Comparison of ENCODE assay signal across 38 cellular contexts in the genomic region with DNA sequence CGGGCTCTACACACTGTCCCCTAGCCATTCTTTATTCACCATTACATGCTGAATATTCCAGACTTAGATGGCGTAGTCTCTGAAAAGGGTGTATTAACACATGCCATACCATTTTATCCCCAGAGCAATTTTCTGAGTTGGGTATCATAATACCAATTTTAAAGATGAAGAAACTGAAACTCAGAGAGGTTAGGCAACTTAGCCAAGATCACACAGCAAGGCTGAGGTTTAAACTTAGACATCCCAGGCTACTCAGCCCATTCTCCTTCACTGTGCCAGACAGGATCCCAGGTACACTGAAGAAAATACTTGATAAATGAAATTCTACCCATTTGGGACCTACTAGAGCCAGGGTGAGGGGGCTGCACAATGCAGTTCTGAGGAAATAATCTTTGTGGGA.
"Had no signal": no experiment of that assay in that cellular context is flagged by ENCODE, and none has a peak within 500 bp of the region (broad histone marks: within the 10 kb centered on the region; RNA-seq: fewer than 3 reads in every experiment).

No MANE protein-coding gene starts in this region.

- H3K4me1 ChIP-seq: adrenal gland, ascending aorta, body of pancreas, breast epithelium had no signal

- H3K9me3 ChIP-seq: adrenal gland, ascending aorta, body of pancreas, breast epithelium had no signal

- H3K27ac ChIP-seq: adrenal gland, ascending aorta, body of pancreas, brain microvascular endothelial cell, breast epithelium, cardiac muscle cell had no signal

- H3K27me3 Mint-ChIP-seq: activated naive CD4-positive, alpha-beta T cell treated with anti-CD3 and anti-CD28 coated beads, Interleukin-2, amount 10 ng/mL, durations not matched to agents 7 days and 5 days; activated naive CD8-positive, alpha-beta T cell; activated naive CD8-positive, alpha-beta T cell treated with anti-CD3 and anti-CD28 coated beads, Interleukin-2, amount 10 ng/mL, durations not matched to agents 7 days and 5 days had no signal

- H3K9me3 Mint-ChIP-seq: activated naive CD4-positive, alpha-beta T cell treated with anti-CD3 and anti-CD28 coated beads for 36 hours; activated naive CD4-positive, alpha-beta T cell treated with anti-CD3 and anti-CD28 coated beads, Interleukin-2, amount 10 ng/mL, durations not matched to agents 7 days and 5 days; activated naive CD4-positive, alpha-beta T cell treated with anti-CD3 and anti-CD28 coated beads, Interleukin-2, amount 50 U/mL, for 24 hours; activated naive CD4-positive, alpha-beta T cell treated with anti-CD3 and anti-CD28 coated beads, Interleukin-2, amount 50 U/mL, for 72 hours; activated naive CD8-positive, alpha-beta T cell treated with anti-CD3 and anti-CD28 coated beads for 36 hours; activated naive CD8-positive, alpha-beta T cell treated with anti-CD3 and anti-CD28 coated beads, Interleukin-2, amount 10 ng/mL, durations not matched to agents 7 days and 5 days; activated naive CD8-positive, alpha-beta T cell treated with anti-CD3 and anti-CD28 coated beads, Interleukin-2, amount 50 U/mL, for 24 hours; activated T-cell treated with anti-CD3 and anti-CD28 coated beads, Interleukin-2, amount 50 U/mL, for 4 hours; activated T-cell treated with anti-CD3 and anti-CD28 coated beads, Interleukin-2, amount 50 U/mL, for 72 hours; activated T-helper 1 cell treated with anti-CD3 and anti-CD28 coated beads, Interleukin-12 subunit alpha, Interleukin-12 subunit beta, Interleukin-2, Interleukin-4 antibody, amounts not matched to agents 30 ng/mL and 10 ng/mL and 1 ng/mL, durations not matched to agents 14 hours and 24 hours and 36 hours; activated T-helper 17 cell treated with anti-CD3 and anti-CD28 coated beads, Interleukin-2, amount 50 U/mL, for 72 hours; activated T-helper 2 cell treated with anti-CD3 and anti-CD28 coated beads, Interferon-gamma antibody, Interleukin-2, Interleukin-4, amounts not matched to agents 10 μg/mL and 5 μg/mL and 100 μg/mL, durations not matched to agents 14 hours and 24 hours and 36 hours; brain; central memory CD8-positive, alpha-beta T cell had no signal

- ATAC-seq: activated naive CD4-positive, alpha-beta T cell treated with anti-CD3 and anti-CD28 coated beads, Interleukin-2, amount 50 U/mL, for 72 hours; activated naive CD8-positive, alpha-beta T cell treated with anti-CD3 and anti-CD28 coated beads, Interleukin-2, amount 50 U/mL, for 24 hours; activated T-cell treated with anti-CD3 and anti-CD28 coated beads, Interleukin-2, amount 50 U/mL, for 4 hours; activated T-cell treated with anti-CD3 and anti-CD28 coated beads, Interleukin-2, amount 50 U/mL, for 72 hours; activated T-helper 17 cell treated with anti-CD3 and anti-CD28 coated beads, Interleukin-2, amount 50 U/mL, for 72 hours; body of pancreas had no signal

- DNase-seq: activated effector memory CD4-positive, alpha-beta T cell treated with anti-CD3 and anti-CD28 coated beads, Interleukin-2, amount 50 U/mL, for 16 hours; activated effector memory CD4-positive, alpha-beta T cell treated with Interleukin-2 at 50 U/mL for 16 hours; activated gamma-delta T cell; activated gamma-delta T cell treated with Interleukin-2 at 50 U/mL for 16 hours; activated naive CD4-positive, alpha-beta T cell; activated naive CD4-positive, alpha-beta T cell treated with anti-CD3 and anti-CD28 coated beads for 36 hours; activated naive CD4-positive, alpha-beta T cell treated with anti-CD3 and anti-CD28 coated beads, Interleukin-2, amount 10 ng/mL, durations not matched to agents 7 days and 5 days; activated naive CD4-positive, alpha-beta T cell treated with anti-CD3 and anti-CD28 coated beads, Interleukin-2, amount 50 U/mL, for 16 hours; activated naive CD4-positive, alpha-beta T cell treated with Interleukin-2 at 50 U/mL for 16 hours; activated naive CD8-positive, alpha-beta T cell treated with anti-CD3 and anti-CD28 coated beads for 36 hours; activated naive CD8-positive, alpha-beta T cell treated with anti-CD3 and anti-CD28 coated beads, Interleukin-2, amount 10 ng/mL, durations not matched to agents 7 days and 5 days; activated naive CD8-positive, alpha-beta T cell treated with anti-CD3 and anti-CD28 coated beads, Interleukin-2, amount 50 U/mL, for 24 hours; activated T-cell treated with anti-CD3 and anti-CD28 coated beads, Interleukin-2, amount 50 U/mL, for 1 hour; activated T-cell treated with anti-CD3 and anti-CD28 coated beads, Interleukin-2, amount 50 U/mL, for 4 hours; activated T-cell treated with anti-CD3 and anti-CD28 coated beads, Interleukin-2, amount 50 U/mL, for 48 hours; activated T-cell treated with anti-CD3 and anti-CD28 coated beads, Interleukin-2, amount 50 U/mL, for 72 hours; adrenal gland; amniotic stem cell; amygdala; anterior cingulate cortex; aorta; body of pancreas; brain microvascular endothelial cell; caudate nucleus; central memory CD4-positive, alpha-beta T cell; cerebellar nuclear complex had no signal

- H3K4me3 ChIP-seq: adrenal gland, ascending aorta, body of pancreas, breast epithelium, cardiac muscle cell had no signal

- H3K4me1 Mint-ChIP-seq: activated naive CD4-positive, alpha-beta T cell treated with anti-CD3 and anti-CD28 coated beads, Interleukin-2, amount 10 ng/mL, durations not matched to agents 7 days and 5 days; activated naive CD4-positive, alpha-beta T cell treated with anti-CD3 and anti-CD28 coated beads, Interleukin-2, amount 50 U/mL, for 24 hours; activated naive CD8-positive, alpha-beta T cell treated with anti-CD3 and anti-CD28 coated beads for 36 hours; activated naive CD8-positive, alpha-beta T cell treated with anti-CD3 and anti-CD28 coated beads, Interleukin-2, amount 10 ng/mL, durations not matched to agents 7 days and 5 days; activated naive CD8-positive, alpha-beta T cell treated with anti-CD3 and anti-CD28 coated beads, Interleukin-2, amount 50 U/mL, for 24 hours; activated T-helper 17 cell treated with anti-CD3 and anti-CD28 coated beads, Interleukin-2, amount 50 U/mL, for 72 hours; brain; central memory CD8-positive, alpha-beta T cell had no signal

- H3K36me3 ChIP-seq: adrenal gland, ascending aorta, brain microvascular endothelial cell, breast epithelium, cardiac muscle cell had no signal

- H3K27ac Mint-ChIP-seq: activated naive CD4-positive, alpha-beta T cell treated with anti-CD3 and anti-CD28 coated beads for 36 hours; activated naive CD4-positive, alpha-beta T cell treated with anti-CD3 and anti-CD28 coated beads, Interleukin-2, amount 10 ng/mL, durations not matched to agents 7 days and 5 days; activated naive CD4-positive, alpha-beta T cell treated with anti-CD3 and anti-CD28 coated beads, Interleukin-2, amount 50 U/mL, for 24 hours; activated naive CD4-positive, alpha-beta T cell treated with anti-CD3 and anti-CD28 coated beads, Interleukin-2, amount 50 U/mL, for 72 hours; activated naive CD8-positive, alpha-beta T cell; activated naive CD8-positive, alpha-beta T cell treated with anti-CD3 and anti-CD28 coated beads for 36 hours; activated naive CD8-positive, alpha-beta T cell treated with anti-CD3 and anti-CD28 coated beads, Interleukin-2, amount 10 ng/mL, durations not matched to agents 7 days and 5 days; activated naive CD8-positive, alpha-beta T cell treated with anti-CD3 and anti-CD28 coated beads, Interleukin-2, amount 50 U/mL, for 24 hours; activated T-cell treated with anti-CD3 and anti-CD28 coated beads, Interleukin-2, amount 50 U/mL, for 72 hours; activated T-helper 1 cell treated with anti-CD3 and anti-CD28 coated beads, Interleukin-12 subunit alpha, Interleukin-12 subunit beta, Interleukin-2, Interleukin-4 antibody, amounts not matched to agents 30 ng/mL and 10 ng/mL and 1 ng/mL, durations not matched to agents 14 hours and 24 hours and 36 hours; activated T-helper 17 cell treated with anti-CD3 and anti-CD28 coated beads, Interleukin-2, amount 50 U/mL, for 72 hours; activated T-helper 2 cell treated with anti-CD3 and anti-CD28 coated beads, Interferon-gamma antibody, Interleukin-2, Interleukin-4, amounts not matched to agents 10 μg/mL and 5 μg/mL and 100 μg/mL, durations not matched to agents 14 hours and 24 hours and 36 hours; brain had no signal

- FAIRE-seq: bronchial epithelial cell had no signal

- H3K27me3 ChIP-seq: ascending aorta, body of pancreas, brain microvascular endothelial cell, cardiac muscle cell had no signal

- H3K4me3 Mint-ChIP-seq: activated naive CD4-positive, alpha-beta T cell treated with anti-CD3 and anti-CD28 coated beads for 36 hours; activated naive CD4-positive, alpha-beta T cell treated with anti-CD3 and anti-CD28 coated beads, Interleukin-2, amount 10 ng/mL, durations not matched to agents 7 days and 5 days; activated naive CD4-positive, alpha-beta T cell treated with anti-CD3 and anti-CD28 coated beads, Interleukin-2, amount 50 U/mL, for 24 hours; activated naive CD8-positive, alpha-beta T cell; activated naive CD8-positive, alpha-beta T cell treated with anti-CD3 and anti-CD28 coated beads for 36 hours; activated naive CD8-positive, alpha-beta T cell treated with anti-CD3 and anti-CD28 coated beads, Interleukin-2, amount 10 ng/mL, durations not matched to agents 7 days and 5 days; activated naive CD8-positive, alpha-beta T cell treated with anti-CD3 and anti-CD28 coated beads, Interleukin-2, amount 50 U/mL, for 24 hours; activated T-cell treated with anti-CD3 and anti-CD28 coated beads, Interleukin-2, amount 50 U/mL, for 4 hours; activated T-cell treated with anti-CD3 and anti-CD28 coated beads, Interleukin-2, amount 50 U/mL, for 72 hours; activated T-helper 1 cell treated with anti-CD3 and anti-CD28 coated beads, Interleukin-12 subunit alpha, Interleukin-12 subunit beta, Interleukin-2, Interleukin-4 antibody, amounts not matched to agents 30 ng/mL and 10 ng/mL and 1 ng/mL, durations not matched to agents 14 hours and 24 hours and 36 hours; activated T-helper 17 cell treated with anti-CD3 and anti-CD28 coated beads, Interleukin-2, amount 50 U/mL, for 72 hours; brain; central memory CD8-positive, alpha-beta T cell had no signal

- H3K36me3 Mint-ChIP-seq: activated naive CD4-positive, alpha-beta T cell treated with anti-CD3 and anti-CD28 coated beads, Interleukin-2, amount 10 ng/mL, durations not matched to agents 7 days and 5 days; activated naive CD4-positive, alpha-beta T cell treated with anti-CD3 and anti-CD28 coated beads, Interleukin-2, amount 50 U/mL, for 24 hours; activated naive CD4-positive, alpha-beta T cell treated with anti-CD3 and anti-CD28 coated beads, Interleukin-2, amount 50 U/mL, for 72 hours; activated naive CD8-positive, alpha-beta T cell; activated naive CD8-positive, alpha-beta T cell treated with anti-CD3 and anti-CD28 coated beads for 36 hours; activated naive CD8-positive, alpha-beta T cell treated with anti-CD3 and anti-CD28 coated beads, Interleukin-2, amount 10 ng/mL, durations not matched to agents 7 days and 5 days; brain had no signal
